ENCODE assay signal across 26 cellular contexts in genomic region chr1:93205892-93206566, GRCh38. TPM values are rescaled to one million over a fixed set of nuclear protein-coding genes. Genes with fewer than 3 reads are reported as not detected.
DNase-seq lines count a peak whose midpoint lies in the region; ATAC-seq, FAIRE-seq and TF ChIP-seq lines count a peak whose summit lies in the region.
"Had no signal": no experiment of that assay in that cellular context is flagged by ENCODE, and none has a peak within 500 bp of the region (broad histone marks: within the 10 kb centered on the region; RNA-seq: fewer than 3 reads in every experiment).

No MANE protein-coding gene starts in this region.

- H3K27me3 ChIP-seq in KMS-11 (ENCODE audit: insufficient read depth, low read depth) (no peaks in the 10 kb centered on the region), K562 (ENCODE audit: control insufficient read depth in 2 of 2, insufficient read depth in 2 of 2, low read length in 2 of 2) (no peaks in the 10 kb centered on the region), HepG2 (ENCODE audit: control insufficient read depth in 1 of 2, insufficient read depth in 2 of 2, low read length in 2 of 2) (no peaks in the 10 kb centered on the region), Caco-2 (replicated peaks; ENCODE audit: control insufficient read depth, insufficient read depth, low read length) (no peaks in the 10 kb centered on the region)
- H3K27me3 ChIP-seq: BE2C; BLaER1 treated with 17β-estradiol and CSF1 and Interleukin-3, amounts not matched to agents 10 nM and 100 nM had no signal

- H3K9me1 ChIP-seq in K562 (ENCODE audit: control insufficient read depth, insufficient read depth, low read length): no peaks in the 10 kb centered on the region

- POLR2A ChIA-PET in K562 (lab: Yijun Ruan, JAX) (no interaction called here), HepG2 (lab: Yijun Ruan, JAX) (no interaction called here), Caco-2 (lab: Charles Lee) (no interaction called here)

- no peaks in the 10 kb centered on the region for H3K4me1 Mint-ChIP-seq in Caco-2 (ENCODE audit: low read depth, unreplicated experiment)
- H3K4me1 Mint-ChIP-seq: CD14-positive monocyte; CD8-positive, alpha-beta memory T cell; GM23338; H9 had no signal

- no peak for TF ChIP-seq CTCF in KMS-11 (conservative IDR thresholded peaks at IDR 0.05; ENCODE audit: low read depth, low read length)
- TF ChIP-seq CTCF in K562 (IDR thresholded peaks at IDR 0.05 in 2 of 3, conservative IDR thresholded peaks at IDR 0.05 in 1 of 3; ENCODE audit: insufficient read depth in 2 of 3, low read depth in 1 of 3, low read length in 3 of 3): no peak
- TF ChIP-seq CTCF in HepG2 (CRISPR knock-in tag; IDR thresholded peaks at IDR 0.05): no peak
- TF ChIP-seq CTCF in Caco-2 (IDR thresholded peaks at IDR 0.05; ENCODE audit: insufficient read depth in 1 of 2, low read depth in 1 of 2, low read length in 1 of 2, severe bottlenecking in 1 of 2, unreplicated experiment in 1 of 2): no peak

- ATAC-seq in K562: no peak
- ATAC-seq in HepG2: no peak
- ATAC-seq: A549, GM23338, HCT116 had no signal

- H3K9me3 Mint-ChIP-seq in Caco-2 (ENCODE audit: unreplicated experiment): no peaks in the 10 kb centered on the region
- H3K9me3 Mint-ChIP-seq: CD14-positive monocyte; CD4-positive, alpha-beta T cell; CD8-positive, alpha-beta memory T cell; GM23338; H9 had no signal

- FAIRE-seq in A204.1 (lab: Jason Lieb, UNC): peak; percentile 83
- no peak for FAIRE-seq in K562 (lab: Jason Lieb, UNC)
- no peak for FAIRE-seq in HepG2 (lab: Jason Lieb, UNC)
- FAIRE-seq: A549, GM12891, GM18507 had no signal

- no peaks in the 10 kb centered on the region for H3K79me2 ChIP-seq in KMS-11 (ENCODE audit: insufficient read depth, low read depth)
- H3K79me2 ChIP-seq in K562 (ENCODE audit: control insufficient read depth, insufficient read depth, low read length): no peaks in the 10 kb centered on the region
- H3K79me2 ChIP-seq in HepG2 (ENCODE audit: insufficient read depth, low read length): no peaks in the 10 kb centered on the region

- DNase-seq in K562 (ENCODE audit: extremely low read depth in 1 of 4, low spot score in 3 of 4) (no peak), HepG2 (ENCODE audit: low spot score) (no peak), NCI-H774 (lab: John Stamatoyannopoulos, UW) (no peak), NCI-H2107 treated with DMSO at 0.1 percent for 48 hours (lab: John Stamatoyannopoulos, UW; ENCODE audit: unreplicated experiment) (no peak), epidermal melanocyte (ENCODE audit: insufficient read length, low spot score) (no peak), Caco-2 (no peak)
- DNase-seq: ACHN; AML-193; BE2C; Calu3; CD4-positive, alpha-beta T cell; CD8-positive, alpha-beta memory T cell; DMS53; EL; GF-D8; H9 had no signal

- H3K4me1 ChIP-seq in KMS-11 (ENCODE audit: low read depth, poor library complexity, severe bottlenecking): peaks cover 28% of the 10 kb centered on the region
- H3K4me1 ChIP-seq in K562 (replicated peaks in 1 of 2; ENCODE audit: control insufficient read depth in 2 of 2, insufficient read depth in 2 of 2, low read length in 2 of 2): no peaks in the 10 kb centered on the region
- peaks cover 33% of the 10 kb centered on the region for H3K4me1 ChIP-seq in HepG2 (ENCODE audit: insufficient read depth, low read length)
- H3K4me1 ChIP-seq in Caco-2: no peaks in the 10 kb centered on the region; the same call in 1 of the 2 replicates
- H3K4me1 ChIP-seq: A549, BE2C had no signal

- no peak for TF ChIP-seq EP300 in K562 (IDR thresholded peaks at IDR 0.05; ENCODE audit: low read length)
- no peak for TF ChIP-seq EP300 in HepG2 (IDR thresholded peaks at IDR 0.05; ENCODE audit: low read depth in 2 of 2, low read length in 2 of 2)
- TF ChIP-seq EP300 in HepG2 (CRISPR knock-in tag; IDR thresholded peaks at IDR 0.05; ENCODE audit: borderline replicate concordance): no peak

- no peak overlapping the region for H3K4me3 ChIP-seq in KMS-11 (IDR thresholded peaks at IDR 0.05; ENCODE audit: insufficient read depth, low read depth, low read length)
- H3K4me3 ChIP-seq in K562: no peak overlapping the region
- no peak overlapping the region for H3K4me3 ChIP-seq in HepG2 (replicated peaks in 1 of 3; ENCODE audit: insufficient read depth in 1 of 3, low read depth in 2 of 3, low read length in 3 of 3)
- no peak overlapping the region for H3K4me3 ChIP-seq in Caco-2 (ENCODE audit: low read depth, low read length)
- H3K4me3 ChIP-seq: A549; BLaER1 treated with 17β-estradiol and CSF1 and Interleukin-3, amounts not matched to agents 10 nM and 100 nM; GM23338 had no signal

- no peaks in the 10 kb centered on the region for H4K20me1 ChIP-seq in KMS-11 (ENCODE audit: insufficient read depth)
- no peaks in the 10 kb centered on the region for H4K20me1 ChIP-seq in K562 (replicated peaks; ENCODE audit: control insufficient read depth, insufficient read depth, low read length)
- no peaks in the 10 kb centered on the region for H4K20me1 ChIP-seq in HepG2 (ENCODE audit: insufficient read depth, low read length)
- H4K20me1 ChIP-seq: BLaER1 treated with 17β-estradiol and CSF1 and Interleukin-3, amounts not matched to agents 10 nM and 100 nM had no signal

- 87% methylated on average over 6 of the region's 6 CpGs for WGBS in K562 (ENCODE audit: insufficient coverage, low coverage, missing lambda C conversion rate)
- WGBS in HepG2 (ENCODE audit: low lambda C conversion rate): 76% methylated on average over 6 of the region's 6 CpGs

- no peaks in the 10 kb centered on the region for H3K36me3 ChIP-seq in KMS-11 (ENCODE audit: insufficient read depth)
- peaks cover 69% of the 10 kb centered on the region for H3K36me3 ChIP-seq in K562 (ENCODE audit: control insufficient read depth, insufficient read depth, low read length)
- peaks cover 0 to 6% of the 10 kb centered on the region in 2 experiments; a peak in 1 of 5 replicates for H3K36me3 ChIP-seq in HepG2 (replicated peaks in 1 of 2; ENCODE audit: control insufficient read depth in 1 of 2, insufficient read depth in 2 of 2, low read length in 2 of 2)
- H3K36me3 ChIP-seq in Caco-2 (ENCODE audit: control insufficient read depth, insufficient read depth, low read length): no peaks in the 10 kb centered on the region
- H3K36me3 ChIP-seq: BE2C had no signal

- H3K27ac Mint-ChIP-seq in Caco-2 (ENCODE audit: unreplicated experiment): no peak overlapping the region
- H3K27ac Mint-ChIP-seq: CD14-positive monocyte; CD4-positive, alpha-beta T cell; CD8-positive, alpha-beta memory T cell; GM23338; H9 had no signal

- CTCF ChIA-PET in K562 (lab: Yijun Ruan, JAX; ENCODE audit: low intra/inter-chr PET ratio): no interaction called here
- CTCF ChIA-PET in HepG2 (lab: Yijun Ruan, JAX; ENCODE audit: low intra/inter-chr PET ratio, low total read pairs): no interaction called here
- CTCF ChIA-PET in Caco-2 (lab: Charles Lee): no interaction called here

- H3K4me3 Mint-ChIP-seq in Caco-2 (ENCODE audit: unreplicated experiment): no peak overlapping the region
- H3K4me3 Mint-ChIP-seq: CD14-positive monocyte; CD4-positive, alpha-beta T cell; CD8-positive, alpha-beta memory T cell; GM23338; H9 had no signal

- H3K27ac ChIP-seq in KMS-11 (no peak overlapping the region), K562 (ENCODE audit: extremely low read depth, low read depth, low read length) (no peak overlapping the region), HepG2 (ENCODE audit: extremely low read length, insufficient read depth, low read length) (peak overlapping the region; percentile 20)
- H3K27ac ChIP-seq: 22Rv1; A549; BLaER1 treated with 17β-estradiol and CSF1 and Interleukin-3, amounts not matched to agents 10 nM and 100 nM had no signal

- no peaks in the 10 kb centered on the region for H3K27me3 Mint-ChIP-seq in Caco-2 (ENCODE audit: insufficient read depth, unreplicated experiment)
- H3K27me3 Mint-ChIP-seq: CD4-positive, alpha-beta T cell had no signal

- in situ Hi-C loops in K562 (cut with MboI): no loop called here
- in situ Hi-C loops in HepG2 (cut with HindIII; ENCODE audit: extremely low pct_ligation_motif_present, low pct_unique_long_range_greater_than_20kb): no loop called here

- intact Hi-C loops in K562 (cut with micrococcal nuclease) (no loop called here), HepG2 (cut with micrococcal nuclease; ENCODE audit: unreplicated experiment) (no loop called here), Caco-2 (cut with micrococcal nuclease; ENCODE audit: unreplicated experiment) (no loop called here)

- H3K36me3 Mint-ChIP-seq in Caco-2 (ENCODE audit: insufficient read depth, unreplicated experiment): no peaks in the 10 kb centered on the region

- TF ChIP-seq RAD21 in K562 (CRISPR knock-in tag; conservative IDR thresholded peaks at IDR 0.05 in 1 of 2, IDR thresholded peaks at IDR 0.05 in 1 of 2) (no peak), HepG2 (CRISPR knock-in tag; IDR thresholded peaks at IDR 0.05) (no peak)

- BruUV-seq in K562 (replicated peaks; lab: Mats Ljungman, UMichigan): no TSS peak
- BruUV-seq in HepG2 (replicated peaks; lab: Mats Ljungman, UMichigan): no TSS peak
- no TSS peak for BruUV-seq in Caco-2 (replicated peaks; lab: Mats Ljungman, UMichigan)

- H3K4me2 ChIP-seq in KMS-11: peak overlapping the region; percentile 31; the same call in 1 of the 2 replicates
- no peak overlapping the region for H3K4me2 ChIP-seq in K562 (ENCODE audit: insufficient read depth, low read length)
- H3K4me2 ChIP-seq in HepG2 (ENCODE audit: low read depth, low read length): no peak overlapping the region
- H3K4me2 ChIP-seq: A549; BLaER1 treated with 17β-estradiol and CSF1 and Interleukin-3, amounts not matched to agents 10 nM and 100 nM; GM23338 had no signal

- TF ChIP-seq POLR2A in K562 (conservative IDR thresholded peaks at IDR 0.05): no peak
- no peak for TF ChIP-seq POLR2A in HepG2 (IDR thresholded peaks at IDR 0.05; ENCODE audit: insufficient read depth in 1 of 2, low read depth in 2 of 2, low read length in 2 of 2)

- H3K9me3 ChIP-seq in K562 (replicated peaks; ENCODE audit: control insufficient read depth, insufficient read depth, low read depth, low read length): no peaks in the 10 kb centered on the region
- no peaks in the 10 kb centered on the region for H3K9me3 ChIP-seq in HepG2 (ENCODE audit: low read length)
- H3K9me3 ChIP-seq in Caco-2: no peaks in the 10 kb centered on the region
- H3K9me3 ChIP-seq: A549; BE2C; BLaER1 treated with 17β-estradiol and CSF1 and Interleukin-3, amounts not matched to agents 10 nM and 100 nM had no signal

- H3K9ac ChIP-seq in KMS-11 (no peak overlapping the region), K562 (ENCODE audit: insufficient read depth in 1 of 2, low read depth in 2 of 2, low read length in 2 of 2) (no peak overlapping the region), HepG2 (ENCODE audit: insufficient read depth, low read depth, low read length) (no peak overlapping the region)
- H3K9ac ChIP-seq: BLaER1 treated with 17β-estradiol and CSF1 and Interleukin-3, amounts not matched to agents 10 nM and 100 nM had no signal

- H2AFZ ChIP-seq in KMS-11 (ENCODE audit: low read depth) (no peak overlapping the region), K562 (ENCODE audit: low read depth, low read length) (no peak overlapping the region), HepG2 (ENCODE audit: low read length) (no peak overlapping the region)
- H2AFZ ChIP-seq: GM23338 had no signal

RNA-seq across cellular contexts. Expression of gene CCDC18, which starts 25.5 kb away (rescaled TPM):
- 8.1 and 57.0 TPM in 2 replicates for total RNA-seq in K562 (2011; cell fraction: chromatin; rRNA removed; ENCODE audit: low replicate concordance)
- total RNA-seq in K562 (2011; cell fraction: nucleolus; rRNA removed): 4.2 and 9.7 TPM in 2 replicates
- total RNA-seq in K562 (2011; cell fraction: nucleoplasm; rRNA removed): 9.6 and 14.3 TPM in 2 replicates
- total RNA-seq in K562 (2014; rRNA removed) (14.7 and 21.6 TPM in 2 replicates), K562 (2014; rRNA removed; fragmentation: Illumina TruSeq; extraction: Trizol) (29.5 and 35.9 TPM in 2 replicates), K562 (2015; rRNA removed; fragmentation: Illumina TruSeq; extraction: Trizol) (29.7 and 34.2 TPM in 2 replicates), K562 (2021) (20.4 TPM in 2 replicates), HepG2 (2016; rRNA removed; fragmentation: Illumina TruSeq; extraction: Trizol) (16.3 and 18.4 TPM in 2 replicates), Caco-2 (2022) (7.1 and 10.3 TPM in 2 replicates)
- polyA plus RNA-seq in K562 (2011; rRNA removed) (21.1 and 22.2 TPM in 2 replicates), K562 (2014; fragmentation: Illumina TruSeq; extraction: Trizol) (23.4 and 24.3 TPM in 2 replicates), K562 (2014; fragmentation: Nextera tagmentation; extraction: Ambion mirVana) (10 to 100 TPM; 19.5 to 24.6 TPM), K562 (2014; rRNA removed) (20.2 and 24.7 TPM in 2 replicates), HepG2 (2011; rRNA removed) (1.4 and 1.9 TPM in 2 replicates)
- polyA plus RNA-seq in K562 (2011; cell fraction: cytosol; rRNA removed): 1.9 and 4.5 TPM in 2 replicates
- polyA plus RNA-seq in K562 (2011; cell fraction: nucleus; rRNA removed): 15.4 and 24.3 TPM in 2 replicates
- polyA plus RNA-seq in K562 (2012): 22.2 and 25.5 TPM in 2 replicates
- 25.3 and 42.5 TPM in 2 replicates for polyA minus RNA-seq in K562 (2011; rRNA and poly(A)+ RNA removed)
- 12.2 and 14.1 TPM in 2 replicates for polyA minus RNA-seq in K562 (2011; cell fraction: cytosol; rRNA and poly(A)+ RNA removed)
- polyA minus RNA-seq in K562 (2011; cell fraction: nucleus; rRNA and poly(A)+ RNA removed): 11.0 and 25.7 TPM in 2 replicates
- 17.3 and 18.2 TPM in 2 replicates for total RNA-seq in HepG2 (2016; cell fraction: cytosol; rRNA removed; fragmentation: Illumina TruSeq; extraction: Trizol; ENCODE audit: low read depth)
- total RNA-seq in HepG2 (2016; cell fraction: insoluble cytoplasmic fraction; rRNA removed; fragmentation: Illumina TruSeq; extraction: Trizol): 17.8 and 21.9 TPM in 2 replicates
- total RNA-seq in HepG2 (2016; cell fraction: membrane; rRNA removed; fragmentation: Illumina TruSeq; extraction: Trizol): 11.6 and 12.8 TPM in 2 replicates
- total RNA-seq in HepG2 (2016; cell fraction: nucleus; rRNA removed; fragmentation: Illumina TruSeq; extraction: Trizol): 29.6 and 32.6 TPM in 2 replicates
- polyA plus RNA-seq in HepG2 (2011; cell fraction: cytosol; rRNA removed): 0.35 and 1.1 TPM in 2 replicates
- polyA plus RNA-seq in HepG2 (2011; cell fraction: nucleus; rRNA removed): 3.0 and 3.7 TPM in 2 replicates
- 3.6 and 4.3 TPM in 2 replicates for polyA plus RNA-seq in HepG2 (2012)
- 0.44 and 1.0 TPM in 2 replicates for polyA plus RNA-seq in HepG2 (2016; cell fraction: cytosol; fragmentation: Illumina TruSeq; extraction: Trizol; ENCODE audit: low read depth)
- polyA plus RNA-seq in HepG2 (2016; cell fraction: insoluble cytoplasmic fraction; fragmentation: Illumina TruSeq; extraction: Trizol; ENCODE audit: low read depth): 13.0 and 14.4 TPM in 2 replicates
- 1.4 and 1.9 TPM in 2 replicates for polyA plus RNA-seq in HepG2 (2016; cell fraction: membrane; fragmentation: Illumina TruSeq; extraction: Trizol; ENCODE audit: low read depth)
- 19.8 and 21.6 TPM in 2 replicates for polyA plus RNA-seq in HepG2 (2016; cell fraction: nucleus; fragmentation: Illumina TruSeq; extraction: Trizol; ENCODE audit: insufficient read depth, low read depth)
- polyA minus RNA-seq in HepG2 (2011; rRNA and poly(A)+ RNA removed; ENCODE audit: low replicate concordance): 2.7 and 3.0 TPM in 2 replicates
- 1.8 and 2.7 TPM in 2 replicates for polyA minus RNA-seq in HepG2 (2011; cell fraction: cytosol; rRNA and poly(A)+ RNA removed)
- polyA minus RNA-seq in HepG2 (2011; cell fraction: nucleus; rRNA and poly(A)+ RNA removed): 15.3 and 18.8 TPM in 2 replicates

RNA-seq across cellular contexts. Expression of gene TMED5, which starts 25.8 kb away (rescaled TPM):
- 40.9 and 83.3 TPM in 2 replicates for total RNA-seq in K562 (2011; cell fraction: chromatin; rRNA removed; ENCODE audit: low replicate concordance)
- total RNA-seq in K562 (2011; cell fraction: nucleolus; rRNA removed): 32.5 and 42.5 TPM in 2 replicates
- 60.3 and 83.3 TPM in 2 replicates for total RNA-seq in K562 (2011; cell fraction: nucleoplasm; rRNA removed)
- total RNA-seq in K562 (2014; rRNA removed) (64.2 and 87.1 TPM in 2 replicates), K562 (2014; rRNA removed; fragmentation: Illumina TruSeq; extraction: Trizol) (67.2 and 76.3 TPM in 2 replicates), K562 (2015; rRNA removed; fragmentation: Illumina TruSeq; extraction: Trizol) (75.9 and 83.7 TPM in 2 replicates), K562 (2021) (68.1 and 74.5 TPM in 2 replicates), HepG2 (2016; rRNA removed; fragmentation: Illumina TruSeq; extraction: Trizol) (69.5 and 99.0 TPM in 2 replicates), Caco-2 (2022) (50.0 and 52.6 TPM in 2 replicates)
- polyA plus RNA-seq in K562 (2011; rRNA removed) (53.5 and 71.3 TPM in 2 replicates), K562 (2014; fragmentation: Illumina TruSeq; extraction: Trizol) (60.9 and 63.5 TPM in 2 replicates), K562 (2014; fragmentation: Nextera tagmentation; extraction: Ambion mirVana) (10 to 100 TPM; 28.7 to 43.9 TPM), K562 (2014; rRNA removed) (70.0 and 71.9 TPM in 2 replicates), HepG2 (2011; rRNA removed) (53.5 and 58.1 TPM in 2 replicates)
- polyA plus RNA-seq in K562 (2011; cell fraction: cytosol; rRNA removed): 31.2 and 37.7 TPM in 2 replicates
- 22.2 and 24.8 TPM in 2 replicates for polyA plus RNA-seq in K562 (2011; cell fraction: nucleus; rRNA removed)
- polyA plus RNA-seq in K562 (2012): 47.8 and 59.5 TPM in 2 replicates
- 66.2 and 73.9 TPM in 2 replicates for polyA minus RNA-seq in K562 (2011; rRNA and poly(A)+ RNA removed)
- polyA minus RNA-seq in K562 (2011; cell fraction: cytosol; rRNA and poly(A)+ RNA removed): 73.0 and 84.8 TPM in 2 replicates
- polyA minus RNA-seq in K562 (2011; cell fraction: nucleus; rRNA and poly(A)+ RNA removed): 23.7 and 32.3 TPM in 2 replicates
- total RNA-seq in HepG2 (2016; cell fraction: cytosol; rRNA removed; fragmentation: Illumina TruSeq; extraction: Trizol; ENCODE audit: low read depth): 5.6 and 6.1 TPM in 2 replicates
- 72.8 and 96.2 TPM in 2 replicates for total RNA-seq in HepG2 (2016; cell fraction: insoluble cytoplasmic fraction; rRNA removed; fragmentation: Illumina TruSeq; extraction: Trizol)
- total RNA-seq in HepG2 (2016; cell fraction: membrane; rRNA removed; fragmentation: Illumina TruSeq; extraction: Trizol): 22.7 and 24.4 TPM in 2 replicates
- total RNA-seq in HepG2 (2016; cell fraction: nucleus; rRNA removed; fragmentation: Illumina TruSeq; extraction: Trizol): 94.1 and 117 TPM in 2 replicates
- 37.5 and 40.2 TPM in 2 replicates for polyA plus RNA-seq in HepG2 (2011; cell fraction: cytosol; rRNA removed)
- 19.9 and 28.3 TPM in 2 replicates for polyA plus RNA-seq in HepG2 (2011; cell fraction: nucleus; rRNA removed)
- polyA plus RNA-seq in HepG2 (2012): 72.6 and 86.3 TPM in 2 replicates
- 5.7 and 6.0 TPM in 2 replicates for polyA plus RNA-seq in HepG2 (2016; cell fraction: cytosol; fragmentation: Illumina TruSeq; extraction: Trizol; ENCODE audit: low read depth)
- polyA plus RNA-seq in HepG2 (2016; cell fraction: insoluble cytoplasmic fraction; fragmentation: Illumina TruSeq; extraction: Trizol; ENCODE audit: low read depth): 72.8 and 74.1 TPM in 2 replicates
- 15.5 and 17.7 TPM in 2 replicates for polyA plus RNA-seq in HepG2 (2016; cell fraction: membrane; fragmentation: Illumina TruSeq; extraction: Trizol; ENCODE audit: low read depth)
- polyA plus RNA-seq in HepG2 (2016; cell fraction: nucleus; fragmentation: Illumina TruSeq; extraction: Trizol; ENCODE audit: insufficient read depth, low read depth): 124 and 128 TPM in 2 replicates
- 28.2 and 108 TPM in 2 replicates for polyA minus RNA-seq in HepG2 (2011; rRNA and poly(A)+ RNA removed; ENCODE audit: low replicate concordance)
- polyA minus RNA-seq in HepG2 (2011; cell fraction: cytosol; rRNA and poly(A)+ RNA removed): 106 and 113 TPM in 2 replicates
- polyA minus RNA-seq in HepG2 (2011; cell fraction: nucleus; rRNA and poly(A)+ RNA removed): 54.2 and 66.6 TPM in 2 replicates
